ENCODE assay signal across 8 cellular contexts in genomic region chr2:128322651-128323491, GRCh38. TPM values are rescaled to one million over a fixed set of nuclear protein-coding genes. Genes with fewer than 3 reads are reported as not detected.
DNase-seq lines count a peak whose midpoint lies in the region; ATAC-seq and TF ChIP-seq lines count a peak whose summit lies in the region.

No MANE protein-coding gene starts in this region.

- DNase-seq in HFF-Myc (ENCODE audit: extremely low read depth, low read depth) (no peak), RPMI8226 (no peak), CD1c-positive myeloid dendritic cell (ENCODE audit: extremely low spot score) (no peak)
- DNase-seq in activated naive CD8-positive, alpha-beta T cell treated with anti-CD3 and anti-CD28 coated beads for 36 hours: no peak
- peak; percentile 22 for DNase-seq in stimulated activated CD8-positive, alpha-beta memory T cell treated with anti-CD3 and anti-CD28 coated beads, Interleukin-4, amount 100 ng/mL, for 48 hours

- no peak overlapping the region for H3K27ac Mint-ChIP-seq in activated naive CD8-positive, alpha-beta T cell treated with anti-CD3 and anti-CD28 coated beads for 36 hours

- H3K36me3 Mint-ChIP-seq in activated naive CD8-positive, alpha-beta T cell treated with anti-CD3 and anti-CD28 coated beads for 36 hours: no peaks in the 10 kb centered on the region

- peak overlapping the region; percentile 41 for H3K4me3 Mint-ChIP-seq in activated naive CD8-positive, alpha-beta T cell treated with anti-CD3 and anti-CD28 coated beads for 36 hours

- H3K4me3 ChIP-seq in HFF-Myc (replicated peaks; ENCODE audit: low read depth, low read length) (peak overlapping the region; percentile 41), iPS-11a (ENCODE audit: low read depth, low read length) (peak overlapping the region; percentile 43)

- no peak for TF ChIP-seq CTCF in HFF-Myc (IDR thresholded peaks at IDR 0.05; ENCODE audit: low read depth, low read length, missing control alignments)

- no peaks in the 10 kb centered on the region for H3K9me3 Mint-ChIP-seq in activated naive CD8-positive, alpha-beta T cell treated with anti-CD3 and anti-CD28 coated beads for 36 hours

- peaks cover 4% of the 10 kb centered on the region for H3K27me3 Mint-ChIP-seq in activated naive CD8-positive, alpha-beta T cell treated with anti-CD3 and anti-CD28 coated beads for 36 hours

- no peak for ATAC-seq in GM18870 (IDR thresholded peaks at IDR 0.05; ENCODE audit: unreplicated experiment)
- no peak for ATAC-seq in GM18867 (IDR thresholded peaks at IDR 0.05; ENCODE audit: unreplicated experiment)

- peaks cover 5% of the 10 kb centered on the region for H3K4me1 Mint-ChIP-seq in activated naive CD8-positive, alpha-beta T cell treated with anti-CD3 and anti-CD28 coated beads for 36 hours

RNA-seq across cellular contexts. Expression of gene HS6ST1, which starts 4.2 kb away (rescaled TPM):
- total RNA-seq in activated naive CD8-positive, alpha-beta T cell treated with anti-CD3 and anti-CD28 coated beads for 36 hours: 10 to 100 TPM; 16.1 to 17.4 TPM
